ENCODE assay signal across 8 cellular contexts in genomic region chr11:1693327-1694063, GRCh38. TPM values are rescaled to one million over a fixed set of nuclear protein-coding genes. Genes with fewer than 3 reads are reported as not detected.
A peak's percentile ranks its signal among the peaks of the same experiment; 100 is the strongest.
DNase-seq lines count a peak whose midpoint lies in the region; ATAC-seq and TF ChIP-seq lines count a peak whose summit lies in the region.

No MANE protein-coding gene starts in this region.

- H3K36me3 Mint-ChIP-seq in activated CD4-positive, alpha-beta memory T cell treated with anti-CD3 and anti-CD28 coated beads, Interleukin-2, amount 10 ng/mL, durations not matched to agents 7 days and 5 days (ENCODE audit: low read depth) = no peaks in the 10 kb centered on the region

- POLR2A ChIA-PET in AG04449 (lab: Yijun Ruan, JAX) = interaction anchor here (1.0 kb wide), 1 partner anchor 139 kb away, joined by 7 read pairs; no protein-coding TSS in a partner anchor
- POLR2A ChIA-PET in activated CD4-positive, alpha-beta memory T cell treated with anti-CD3 and anti-CD28 coated beads, Interleukin-2, amount 10 ng/mL, durations not matched to agents 7 days and 5 days (lab: Charles Lee) = interaction anchor here (0.9 to 2.0 kb wide), 4 partner anchors 41 to 306 kb away, joined by 3 to 18 read pairs (median 4); no protein-coding TSS in a partner anchor

- WGBS in liver = 10% methylated on average over 37 of the region's 37 CpGs

- peak; percentile 62 for ATAC-seq in GM21381 (IDR thresholded peaks at IDR 0.05; ENCODE audit: unreplicated experiment)
- ATAC-seq in HG02973 (IDR thresholded peaks at IDR 0.05; ENCODE audit: unreplicated experiment) = no peak

- TF ChIP-seq CTCF in AG04449 (IDR thresholded peaks at IDR 0.05; ENCODE audit: insufficient read depth, low read length, missing control alignments) (peak; percentile 100), liver (IDR thresholded peaks at IDR 0.05; ENCODE audit: low read depth, low read length, missing input control) (peak; percentile 81)

- H3K4me3 Mint-ChIP-seq in activated CD4-positive, alpha-beta memory T cell treated with anti-CD3 and anti-CD28 coated beads, Interleukin-2, amount 10 ng/mL, durations not matched to agents 7 days and 5 days = peak overlapping the region; percentile 19

- H3K36me3 ChIP-seq in duodenal mucosa (ENCODE audit: control insufficient read depth in 1 of 2, insufficient read depth in 2 of 2, low read length in 2 of 2) = no peaks in the 10 kb centered on the region
- no peaks in the 10 kb centered on the region for H3K36me3 ChIP-seq in liver (ENCODE audit: control insufficient read depth in 4 of 4, insufficient read depth in 3 of 4, low read depth in 1 of 4, low read length in 3 of 4)

- CTCF ChIA-PET in AG04449 (lab: Yijun Ruan, JAX) = interaction anchor here (0.7 to 5.8 kb wide), 82 partner anchors 8 to 478 kb away, joined by 3 to 671 read pairs (median 6); partner anchors contain the start of genes H19, IFITM10, MRPL23 and SYT8
- CTCF ChIA-PET in activated CD4-positive, alpha-beta memory T cell treated with anti-CD3 and anti-CD28 coated beads, Interleukin-2, amount 10 ng/mL, durations not matched to agents 7 days and 5 days (lab: Charles Lee) = interaction anchor here (0.7 to 5.4 kb wide), 49 partner anchors 10 to 459 kb away, joined by 3 to 287 read pairs (median 4); partner anchors contain the start of genes CTSD, LSP1, SYT8 and TNNI2

- peaks cover 40% of the 10 kb centered on the region for H3K27me3 Mint-ChIP-seq in activated CD4-positive, alpha-beta memory T cell treated with anti-CD3 and anti-CD28 coated beads, Interleukin-2, amount 10 ng/mL, durations not matched to agents 7 days and 5 days

- H3K4me3 ChIP-seq in AG04449 (ENCODE audit: low read depth, low read length) (peak overlapping the region; percentile 43), duodenal mucosa (ENCODE audit: low read depth in 1 of 2, low read length in 2 of 2) (peak overlapping the region; percentile 50 to 73), liver (ENCODE audit: low read depth in 1 of 3, low read length in 3 of 3) (peak overlapping the region in 1 of 3 donors; percentile 1)

- H3K27ac Mint-ChIP-seq in activated CD4-positive, alpha-beta memory T cell treated with anti-CD3 and anti-CD28 coated beads, Interleukin-2, amount 10 ng/mL, durations not matched to agents 7 days and 5 days = no peak overlapping the region

- H3K9me3 Mint-ChIP-seq in activated CD4-positive, alpha-beta memory T cell treated with anti-CD3 and anti-CD28 coated beads, Interleukin-2, amount 10 ng/mL, durations not matched to agents 7 days and 5 days = no peaks in the 10 kb centered on the region

- no peak overlapping the region for H3K27ac ChIP-seq in duodenal mucosa (ENCODE audit: low read depth, low read length)
- peak overlapping the region; percentile 92 to 99 for H3K27ac ChIP-seq in liver (ENCODE audit: low read depth in 1 of 2, low read length in 2 of 2)

- H3K27me3 ChIP-seq in duodenal mucosa (ENCODE audit: control insufficient read depth in 1 of 2, insufficient read depth in 2 of 2, low read length in 2 of 2) = peaks cover 5 to 18% of the 10 kb centered on the region in 2 donors
- no peaks in the 10 kb centered on the region for H3K27me3 ChIP-seq in liver (ENCODE audit: control insufficient read depth in 4 of 4, insufficient read depth in 4 of 4, low read length in 3 of 4)

- TF ChIP-seq RAD21 in liver (IDR thresholded peaks at IDR 0.05) = peak; percentile 79 to 85

- no peaks in the 10 kb centered on the region for H3K9me3 ChIP-seq in duodenal mucosa (ENCODE audit: control insufficient read depth in 1 of 2, low read length in 2 of 2)
- no peaks in the 10 kb centered on the region for H3K9me3 ChIP-seq in liver (ENCODE audit: control insufficient read depth in 4 of 4, low read length in 3 of 4)

- H3K9ac ChIP-seq in duodenal mucosa (ENCODE audit: low read depth in 1 of 2, low read length in 2 of 2) = peak overlapping the region; percentile 26 to 39
- peak overlapping the region; percentile 42 to 66 for H3K9ac ChIP-seq in liver (ENCODE audit: low read depth in 1 of 2, low read length in 2 of 2)

- H3K4me1 ChIP-seq in duodenal mucosa (ENCODE audit: control insufficient read depth in 1 of 2, insufficient read depth in 2 of 2, low read length in 2 of 2) (peaks cover 15 to 19% of the 10 kb centered on the region in 2 donors), liver (ENCODE audit: control insufficient read depth in 4 of 4, insufficient read depth in 4 of 4, low read length in 3 of 4) (peaks cover 19 to 44% (median 30%) of the 10 kb centered on the region in 4 donors)

- DNase-seq in AG04449 (ENCODE audit: low read depth, low spot score) (peak; percentile 1), NCI-H226 (peak; percentile 52)
- DNase-seq in activated CD4-positive, alpha-beta memory T cell treated with anti-CD3 and anti-CD28 coated beads, Interleukin-2, amount 10 ng/mL, durations not matched to agents 7 days and 5 days = peak; percentile 69
- DNase-seq in stimulated activated CD4-positive, alpha-beta T cell treated with anti-CD3 and anti-CD28 coated beads, Interleukin-2, amount 100 ng/mL, for 4 hours (ENCODE audit: low read depth) = peak; percentile 56

- peaks cover 4% of the 10 kb centered on the region for H3K4me1 Mint-ChIP-seq in activated CD4-positive, alpha-beta memory T cell treated with anti-CD3 and anti-CD28 coated beads, Interleukin-2, amount 10 ng/mL, durations not matched to agents 7 days and 5 days

TF ChIP-seq in liver, 16 proteins besides CTCF, POLR2A, EP300 and RAD21:
- TF ChIP-seq ATF3 (IDR thresholded peaks at IDR 0.05) (no peak), HNF4A (conservative IDR thresholded peaks at IDR 0.05) (peak in 1 of 2 donors; percentile 8), YY1 (IDR thresholded peaks at IDR 0.05) (peak; percentile 76), TAF1 (conservative IDR thresholded peaks at IDR 0.05) (no peak)

RNA-seq across cellular contexts. Expression of gene KRTAP5-6, which starts 3.5 kb away (rescaled TPM):
- total RNA-seq in activated CD4-positive, alpha-beta memory T cell treated with anti-CD3 and anti-CD28 coated beads, Interleukin-2, amount 10 ng/mL, durations not matched to agents 7 days and 5 days = not detected
- under 1 TPM in 1 of 2 donors, not detected in 1; 0.84 TPM for total RNA-seq in liver
- 1 to 10 TPM in 1 of 2 donors, not detected in 1; 1.2 TPM for polyA plus RNA-seq in liver

RNA-seq across cellular contexts. Expression of gene IFITM10, which starts 56.9 kb away (rescaled TPM):
- total RNA-seq in activated CD4-positive, alpha-beta memory T cell treated with anti-CD3 and anti-CD28 coated beads, Interleukin-2, amount 10 ng/mL, durations not matched to agents 7 days and 5 days = 1 to 10 TPM in 1 of 2 experiments, under 1 TPM in 1; 0.70 to 1.3 TPM
- 1 to 10 TPM in 1 of 2 donors, under 1 TPM in 1; 0.65 to 8.5 TPM for total RNA-seq in liver
- polyA plus RNA-seq in liver = 1 to 10 TPM in 1 of 2 donors, under 1 TPM in 1; 0.14 to 2.9 TPM

Comparison
In these comparisons a context has a peak if more than half of its experiments do, and no peak if none do; other contexts are left out.
1. DNase-seq: peak in every context shown above with its lines; median percentile 69 in activated CD4-positive, alpha-beta memory T cell treated with anti-CD3 and anti-CD28 coated beads, Interleukin-2, amount 10 ng/mL, durations not matched to agents 7 days and 5 days; 56 in stimulated activated CD4-positive, alpha-beta T cell treated with anti-CD3 and anti-CD28 coated beads, Interleukin-2, amount 100 ng/mL, for 4 hours; 52 in NCI-H226; 1 in AG04449.